ENCODE assay signal across 1 cellular context in genomic region chr9:131260751-131261452, GRCh38.
TF ChIP-seq lines count a peak whose summit lies in the region.

No MANE protein-coding gene starts in this region.

TF ChIP-seq in GM23338, 12 proteins besides CTCF, POLR2A, EP300 and RAD21:
- no peak for TF ChIP-seq EZH2phosphoT487 (IDR thresholded peaks at IDR 0.05; ENCODE audit: unreplicated experiment)
- no peak for TF ChIP-seq REST (IDR thresholded peaks at IDR 0.05; ENCODE audit: unreplicated experiment)
- no peak for TF ChIP-seq ZNF114 (CRISPR knock-in tag; IDR thresholded peaks at IDR 0.05)
- TF ChIP-seq EZH2 (IDR thresholded peaks at IDR 0.05; ENCODE audit: low read depth, unreplicated experiment): no peak
- no peak for TF ChIP-seq CREB1 (CRISPR knock-in tag; IDR thresholded peaks at IDR 0.05; ENCODE audit: low read depth)
- TF ChIP-seq ETS1 (IDR thresholded peaks at IDR 0.05): no peak
- no peak for TF ChIP-seq POLR2AphosphoS5 (IDR thresholded peaks at IDR 0.05; ENCODE audit: low read depth)
- TF ChIP-seq STAT1 (IDR thresholded peaks at IDR 0.05; ENCODE audit: unreplicated experiment): no peak
- no peak for TF ChIP-seq ZNF331 (CRISPR knock-in tag; IDR thresholded peaks at IDR 0.05; ENCODE audit: low read depth)
- TF ChIP-seq NANOG (IDR thresholded peaks at IDR 0.05; ENCODE audit: borderline replicate concordance): no peak
- no peak for TF ChIP-seq JUNB (IDR thresholded peaks at IDR 0.05; ENCODE audit: unreplicated experiment)
- TF ChIP-seq ZNF462 (CRISPR knock-in tag; IDR thresholded peaks at IDR 0.05): no peak
